ENCODE assay signal across 8 cellular contexts in genomic region chr15:101251830-101252820, GRCh38. TPM values are rescaled to one million over a fixed set of nuclear protein-coding genes. Genes with fewer than 3 reads are reported as not detected.
DNase-seq lines count a peak whose midpoint lies in the region; ATAC-seq lines count a peak whose summit lies in the region.

A gene with protein sequence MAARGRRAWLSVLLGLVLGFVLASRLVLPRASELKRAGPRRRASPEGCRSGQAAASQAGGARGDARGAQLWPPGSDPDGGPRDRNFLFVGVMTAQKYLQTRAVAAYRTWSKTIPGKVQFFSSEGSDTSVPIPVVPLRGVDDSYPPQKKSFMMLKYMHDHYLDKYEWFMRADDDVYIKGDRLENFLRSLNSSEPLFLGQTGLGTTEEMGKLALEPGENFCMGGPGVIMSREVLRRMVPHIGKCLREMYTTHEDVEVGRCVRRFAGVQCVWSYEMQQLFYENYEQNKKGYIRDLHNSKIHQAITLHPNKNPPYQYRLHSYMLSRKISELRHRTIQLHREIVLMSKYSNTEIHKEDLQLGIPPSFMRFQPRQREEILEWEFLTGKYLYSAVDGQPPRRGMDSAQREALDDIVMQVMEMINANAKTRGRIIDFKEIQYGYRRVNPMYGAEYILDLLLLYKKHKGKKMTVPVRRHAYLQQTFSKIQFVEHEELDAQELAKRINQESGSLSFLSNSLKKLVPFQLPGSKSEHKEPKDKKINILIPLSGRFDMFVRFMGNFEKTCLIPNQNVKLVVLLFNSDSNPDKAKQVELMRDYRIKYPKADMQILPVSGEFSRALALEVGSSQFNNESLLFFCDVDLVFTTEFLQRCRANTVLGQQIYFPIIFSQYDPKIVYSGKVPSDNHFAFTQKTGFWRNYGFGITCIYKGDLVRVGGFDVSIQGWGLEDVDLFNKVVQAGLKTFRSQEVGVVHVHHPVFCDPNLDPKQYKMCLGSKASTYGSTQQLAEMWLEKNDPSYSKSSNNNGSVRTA (minus strand): TSS chr15:101252048. CDS start chr15:101251456, 592 bp downstream.

- intact Hi-C loops in left colon (cut with DNase I, micrococcal nuclease) = loop anchor here in 1 of 2 donors (10.0 kb wide), 1 partner anchor 637 kb away; no protein-coding TSS in a partner anchor

- DNase-seq in AG08395 (ENCODE audit: low spot score) = peak; percentile 85
- DNase-seq in NCI-H446 treated with DMSO at 0.1 percent for 48 hours (lab: John Stamatoyannopoulos, UW) = peak; percentile 48
- peak; percentile 80 to 85 for DNase-seq in activated CD4-positive, alpha-beta T cell treated with anti-CD3 and anti-CD28 coated beads for 4 hours
- DNase-seq in left colon = peak; percentile 90 to 93
- DNase-seq in stimulated activated CD4-positive, alpha-beta T cell treated with anti-CD3 and anti-CD28 coated beads, Interleukin-1b, Interleukin-23, amount 100 ng/mL, for 4 hours (ENCODE audit: low read depth in 2 of 2) = peak; percentile 70 to 76

- peak; percentile 66 for ATAC-seq in GM18870 (IDR thresholded peaks at IDR 0.05; ENCODE audit: unreplicated experiment)
- ATAC-seq in HG03108 (IDR thresholded peaks at IDR 0.05; ENCODE audit: unreplicated experiment) = peak; percentile 69
- peak; percentile 83 for ATAC-seq in left colon

- peak within 1 kb of the TSS; percentile 58 for H3K27ac ChIP-seq in cingulate gyrus (ENCODE audit: low read depth, low read length)

RNA-seq across cellular contexts. Expression of the gene that starts here (rescaled TPM):
- total RNA-seq in left colon = 10 to 100 TPM; 10.6 to 11.7 TPM

Comparison
In these comparisons a context has a peak if more than half of its experiments do, and no peak if none do; other contexts are left out.
1. Peak in every context shown above with its lines: DNase-seq, ATAC-seq and H3K27ac ChIP-seq.